In genomic region chr3:44420676-44421075, GRCh38 we compare ENCODE assay signal across 31 cellular contexts.
"Had no signal": no experiment of that assay in that cellular context is flagged by ENCODE, and none has a peak within 500 bp of the region (broad histone marks: within the 10 kb centered on the region; RNA-seq: fewer than 3 reads in every experiment).

No MANE protein-coding gene starts in this region.

- H3K4me3 ChIP-seq: K562, PC-9 had no signal

- DNase-seq: activated B cell treated with CpG ODN at 0.5 μM for 24 hours; activated CD4-positive, alpha-beta memory T cell treated with anti-CD3 and anti-CD28 coated beads for 36 hours; activated CD4-positive, alpha-beta T cell treated with anti-CD3 and anti-CD28 coated beads for 4 hours; activated CD4-positive, alpha-beta T cell treated with anti-CD3 and anti-CD28 coated beads, Interleukin-2, amount 50 U/mL, for 1 hour; activated CD4-positive, CD25-positive, alpha-beta regulatory T cell treated with anti-CD3 and anti-CD28 coated beads, Interleukin-2, amount 50 U/mL, for 72 hours; activated effector memory CD4-positive, alpha-beta T cell treated with anti-CD3 and anti-CD28 coated beads, Interleukin-2, amount 50 U/mL, for 16 hours; activated naive CD4-positive, alpha-beta T cell; activated naive CD4-positive, alpha-beta T cell treated with anti-CD3 and anti-CD28 coated beads, Interleukin-2, amount 50 U/mL, for 16 hours; activated naive CD8-positive, alpha-beta T cell treated with anti-CD3 and anti-CD28 coated beads for 36 hours; activated T-cell treated with anti-CD3 and anti-CD28 coated beads, Interleukin-2, amount 50 U/mL, for 1 hour; activated T-cell treated with anti-CD3 and anti-CD28 coated beads, Interleukin-2, amount 50 U/mL, for 72 hours; amniotic stem cell; aorta; brain microvascular endothelial cell; central memory CD4-positive, alpha-beta T cell; NCI-H1105; NCI-H1417 treated with DMSO at 0.1 percent for 48 hours; NCI-H1930; NCI-H2081 treated with DMSO at 0.1 percent for 48 hours; NCI-H345; NCI-H524 treated with DMSO at 0.1 percent for 48 hours; SW 1271; T-helper 1 cell; T-helper 2 cell; T-helper 9 cell had no signal

- H3K27ac ChIP-seq: brain microvascular endothelial cell, PC-9, RWPE1, VCaP had no signal

- H3K4me2 ChIP-seq: PC-9 had no signal

- H3K36me3 ChIP-seq: brain microvascular endothelial cell had no signal

- H2AFZ ChIP-seq: PC-9 had no signal

- ATAC-seq: activated T-cell treated with anti-CD3 and anti-CD28 coated beads, Interleukin-2, amount 50 U/mL, for 72 hours; activated T-helper 17 cell treated with anti-CD3 and anti-CD28 coated beads, Interleukin-2, amount 50 U/mL, for 72 hours; K562; Right ventricle myocardium inferior had no signal

- H3K27me3 ChIP-seq: brain microvascular endothelial cell had no signal
